21 cellular contexts compared by ENCODE assay signal in genomic region chr19:29577662-29577963, GRCh38.
"Had no signal": no experiment of that assay in that cellular context is flagged by ENCODE, and none has a peak within 500 bp of the region (broad histone marks: within the 10 kb centered on the region; RNA-seq: fewer than 3 reads in every experiment).

No MANE protein-coding gene starts in this region.

- DNase-seq: activated CD4-positive, alpha-beta memory T cell treated with anti-CD3 and anti-CD28 coated beads for 36 hours; activated CD4-positive, alpha-beta T cell treated with anti-CD3 and anti-CD28 coated beads, Interleukin-2, amount 10 ng/mL, durations not matched to agents 7 days and 5 days; activated CD4-positive, CD25-positive, alpha-beta regulatory T cell; activated effector memory CD4-positive, alpha-beta T cell treated with anti-CD3 and anti-CD28 coated beads, Interleukin-2, amount 50 U/mL, for 16 hours; activated naive CD4-positive, alpha-beta T cell treated with Interleukin-2 at 50 U/mL for 16 hours; activated naive CD8-positive, alpha-beta T cell treated with anti-CD3 and anti-CD28 coated beads, Interleukin-2, amount 50 U/mL, for 24 hours; activated T-cell treated with anti-CD3 and anti-CD28 coated beads, Interleukin-2, amount 50 U/mL, for 1 hour; amniotic stem cell; NCI-H1092; NCI-H1417; NCI-H1930; NCI-H2107; NCI-H345; NCI-H510A treated with DMSO at 0.1 percent for 48 hours; NCI-H69; PC-3; SIG-M5; T-helper 17 cell had no signal

- H3K9ac ChIP-seq: KMS-11 had no signal

- H3K4me2 ChIP-seq: KMS-11 had no signal

- FAIRE-seq: astrocyte had no signal

- H3K27ac ChIP-seq: KMS-11, VCaP had no signal
